In genomic region chr4:103091601-103092223, GRCh38 we compare ENCODE assay signal across 1 cellular context.
TF ChIP-seq lines count a peak whose summit lies in the region.

No MANE protein-coding gene starts in this region.

TF ChIP-seq in GM23338, 12 proteins besides CTCF, POLR2A, EP300 and RAD21 (continued from another document):
- TF ChIP-seq ZNF462 (CRISPR knock-in tag; IDR thresholded peaks at IDR 0.05) (no peak), CREB1 (CRISPR knock-in tag; IDR thresholded peaks at IDR 0.05; ENCODE audit: low read depth) (no peak), REST (IDR thresholded peaks at IDR 0.05; ENCODE audit: unreplicated experiment) (no peak), EZH2phosphoT487 (IDR thresholded peaks at IDR 0.05; ENCODE audit: unreplicated experiment) (no peak), NANOG (IDR thresholded peaks at IDR 0.05; ENCODE audit: borderline replicate concordance) (no peak), EZH2 (IDR thresholded peaks at IDR 0.05; ENCODE audit: low read depth, unreplicated experiment) (no peak), ZNF331 (CRISPR knock-in tag; IDR thresholded peaks at IDR 0.05; ENCODE audit: low read depth) (no peak), ZNF114 (CRISPR knock-in tag; IDR thresholded peaks at IDR 0.05) (no peak), ETS1 (IDR thresholded peaks at IDR 0.05) (no peak), STAT1 (IDR thresholded peaks at IDR 0.05; ENCODE audit: unreplicated experiment) (no peak), JUNB (IDR thresholded peaks at IDR 0.05; ENCODE audit: unreplicated experiment) (no peak)
